Comparison of ENCODE assay signal across 32 cellular contexts in genomic region chr6:12806811-12807210, GRCh38.
"Had no signal": no experiment of that assay in that cellular context is flagged by ENCODE, and none has a peak within 500 bp of the region (broad histone marks: within the 10 kb centered on the region; RNA-seq: fewer than 3 reads in every experiment).

No MANE protein-coding gene starts in this region.

- H3K27me3 ChIP-seq: brain microvascular endothelial cell had no signal

- H3K4me1 ChIP-seq: SJSA1 had no signal

- H3K27me3 Mint-ChIP-seq: activated CD4-positive, alpha-beta T cell treated with anti-CD3 and anti-CD28 coated beads, Interleukin-2, amount 10 ng/mL, durations not matched to agents 24 days and 14 days had no signal

- H3K36me3 Mint-ChIP-seq: activated naive CD8-positive, alpha-beta T cell treated with anti-CD3 and anti-CD28 coated beads for 36 hours had no signal

- H3K4me1 Mint-ChIP-seq: activated CD4-positive, alpha-beta T cell treated with anti-CD3 and anti-CD28 coated beads, Interleukin-2, amount 10 ng/mL, durations not matched to agents 24 days and 14 days; activated T-helper 17 cell treated with anti-CD3 and anti-CD28 coated beads, Interleukin-2, amount 50 U/mL, for 72 hours had no signal

- H3K4me3 Mint-ChIP-seq: activated CD4-positive, alpha-beta T cell treated with anti-CD3 and anti-CD28 coated beads, Interleukin-2, amount 10 ng/mL, durations not matched to agents 24 days and 14 days; activated CD8-positive, alpha-beta T cell treated with anti-CD3 and anti-CD28 coated beads for 36 hours; activated naive CD8-positive, alpha-beta T cell treated with anti-CD3 and anti-CD28 coated beads for 36 hours; activated T-cell treated with anti-CD3 and anti-CD28 coated beads, Interleukin-2, amount 50 U/mL, for 72 hours; activated T-helper 17 cell treated with anti-CD3 and anti-CD28 coated beads, Interleukin-2, amount 50 U/mL, for 72 hours; T-helper 1 cell treated with Interleukin-12 subunit alpha and Interleukin-12 subunit beta and Interleukin-4 antibody, amounts not matched to agents 30 μg/mL and 1 μg/mL, for 36 hours; T-helper 2 cell treated with Interferon-gamma antibody and Interleukin-4, amounts not matched to agents 5 μg/mL and 100 μg/mL, for 36 hours had no signal

- H3K9me3 ChIP-seq: SJSA1, SK-N-SH had no signal

- H3K27ac Mint-ChIP-seq: activated CD4-positive, alpha-beta T cell treated with anti-CD3 and anti-CD28 coated beads, Interleukin-2, amount 10 ng/mL, durations not matched to agents 24 days and 14 days; activated CD8-positive, alpha-beta T cell treated with anti-CD3 and anti-CD28 coated beads for 36 hours; activated naive CD8-positive, alpha-beta T cell treated with anti-CD3 and anti-CD28 coated beads for 36 hours; activated T-cell treated with anti-CD3 and anti-CD28 coated beads, Interleukin-2, amount 50 U/mL, for 72 hours; activated T-helper 17 cell treated with anti-CD3 and anti-CD28 coated beads, Interleukin-2, amount 50 U/mL, for 72 hours; T-helper 1 cell treated with Interleukin-12 subunit alpha and Interleukin-12 subunit beta and Interleukin-4 antibody, amounts not matched to agents 30 μg/mL and 1 μg/mL, for 36 hours; T-helper 2 cell treated with Interferon-gamma antibody and Interleukin-4, amounts not matched to agents 5 μg/mL and 100 μg/mL, for 36 hours had no signal

- H3K27ac ChIP-seq: brain microvascular endothelial cell, SJSA1 had no signal

- H3K36me3 ChIP-seq: brain microvascular endothelial cell, SJSA1 had no signal

- H3K9me3 Mint-ChIP-seq: activated CD4-positive, alpha-beta T cell treated with anti-CD3 and anti-CD28 coated beads, Interleukin-2, amount 10 ng/mL, durations not matched to agents 24 days and 14 days; activated CD8-positive, alpha-beta T cell treated with anti-CD3 and anti-CD28 coated beads for 36 hours; activated naive CD8-positive, alpha-beta T cell treated with anti-CD3 and anti-CD28 coated beads for 36 hours; activated T-cell treated with anti-CD3 and anti-CD28 coated beads, Interleukin-2, amount 50 U/mL, for 72 hours; activated T-helper 17 cell treated with anti-CD3 and anti-CD28 coated beads, Interleukin-2, amount 50 U/mL, for 72 hours; T-helper 1 cell treated with Interleukin-12 subunit alpha and Interleukin-12 subunit beta and Interleukin-4 antibody, amounts not matched to agents 30 μg/mL and 1 μg/mL, for 36 hours; T-helper 2 cell treated with Interferon-gamma antibody and Interleukin-4, amounts not matched to agents 5 μg/mL and 100 μg/mL, for 36 hours had no signal

- H3K4me3 ChIP-seq: SJSA1 had no signal

- H3K4me2 ChIP-seq: SK-N-SH had no signal

- H3K9ac ChIP-seq: SK-N-SH had no signal

- DNase-seq: activated CD4-positive, alpha-beta T cell treated with anti-CD3 and anti-CD28 coated beads, Interleukin-2, amount 10 ng/mL, durations not matched to agents 24 days and 14 days; activated CD4-positive, alpha-beta T cell treated with anti-CD3 and anti-CD28 coated beads, Interleukin-2, amount 50 U/mL, for 4 hours; activated CD8-positive, alpha-beta T cell treated with anti-CD3 and anti-CD28 coated beads for 36 hours; activated effector memory CD4-positive, alpha-beta T cell treated with anti-CD3 and anti-CD28 coated beads, Interleukin-2, amount 50 U/mL, for 16 hours; activated naive CD4-positive, alpha-beta T cell; activated naive CD4-positive, alpha-beta T cell treated with anti-CD3 and anti-CD28 coated beads, Interleukin-2, amount 50 U/mL, for 16 hours; activated naive CD8-positive, alpha-beta T cell treated with anti-CD3 and anti-CD28 coated beads for 36 hours; activated T-cell treated with anti-CD3 and anti-CD28 coated beads, Interleukin-2, amount 50 U/mL, for 1 hour; activated T-cell treated with anti-CD3 and anti-CD28 coated beads, Interleukin-2, amount 50 U/mL, for 72 hours; amniotic stem cell; aorta; brain microvascular endothelial cell; central memory CD4-positive, alpha-beta T cell; Kasumi-1; KG1; MM.1S; MV-4-11; NCI-H1092; NCI-H1417; NCI-H146; NCI-H187; NCI-H2029 treated with DMSO at 0.1 percent for 48 hours; NCI-H2107; NCI-H345; NCI-H524 treated with DMSO at 0.1 percent for 48 hours; RPMI8226; SHP77 treated with DMSO at 0.1 percent for 48 hours; SK-N-SH had no signal
